In the genomic region with DNA sequence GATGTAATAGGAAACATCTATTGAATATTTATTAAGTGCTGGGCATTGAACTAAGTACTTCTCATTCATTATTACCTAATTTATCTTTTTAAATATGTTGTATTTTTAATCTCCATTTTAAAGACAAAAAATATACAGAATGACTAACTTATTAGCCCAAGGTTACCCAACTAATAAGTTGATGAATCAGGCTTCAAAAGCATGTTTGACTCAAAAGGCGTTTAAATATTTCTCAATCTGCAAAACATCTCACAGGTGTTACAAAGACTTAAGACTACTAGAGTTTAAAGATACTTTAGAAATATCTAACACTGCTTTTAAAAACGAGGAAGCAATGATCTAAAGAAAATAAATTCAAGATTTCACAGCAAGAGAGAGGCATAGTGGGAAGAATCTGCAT, we compare ENCODE assay signal across 22 cellular contexts.
A peak's percentile ranks its signal among the peaks of the same experiment; 100 is the strongest.
DNase-seq lines count a peak whose midpoint lies in the region; ATAC-seq and TF ChIP-seq lines count a peak whose summit lies in the region.
"Had no signal": no experiment of that assay in that cellular context is flagged by ENCODE, and none has a peak within 500 bp of the region (broad histone marks: within the 10 kb centered on the region; RNA-seq: fewer than 3 reads in every experiment).

No MANE protein-coding gene starts in this region.

- TF ChIP-seq POLR2A in ovary (IDR thresholded peaks at IDR 0.05) = no peak

- no peaks in the 10 kb centered on the region for H4K20me1 ChIP-seq in mammary epithelial cell (ENCODE audit: insufficient read depth, low read length)
- H4K20me1 ChIP-seq: BLaER1 had no signal

- H3K4me3 ChIP-seq in mammary epithelial cell (replicated peaks in 1 of 3; ENCODE audit: insufficient read depth in 1 of 3, low read depth in 2 of 3, low read length in 3 of 3) (no peak overlapping the region), epithelial cell of esophagus (ENCODE audit: low read length) (no peak overlapping the region), ovary (no peak overlapping the region)
- H3K4me3 ChIP-seq: BLaER1, GM12878 had no signal

- no peak overlapping the region for H3K27ac ChIP-seq in mammary epithelial cell (ENCODE audit: insufficient read depth, low read depth, low read length)
- H3K27ac ChIP-seq in ovary = no peak overlapping the region
- H3K27ac ChIP-seq: BLaER1 had no signal

- intact Hi-C loops in mammary epithelial cell (cut with micrococcal nuclease) = no loop called here
- intact Hi-C loops in ovary (cut with DNase I) = no loop called here

- DNase-seq in amniotic epithelial cell (ENCODE audit: low read depth) (peak; percentile 13), mammary epithelial cell (peak; percentile 35), epithelial cell of esophagus (ENCODE audit: low read depth) (peak; percentile 66), renal cortical epithelial cell (ENCODE audit: low read depth) (peak; percentile 38), ovary (no peak)
- DNase-seq: 8988T; ACHN; BE2C; C1 segment of cervical spinal cord; CD4-positive, CD25-positive, alpha-beta regulatory T cell; CD8-positive, alpha-beta memory T cell; COR-L47; DMS 273 treated with DMSO at 0.1 percent for 48 hours; DMS153; DMS79; DND-41; EL; GDM1 had no signal

- H3K36me3 ChIP-seq in mammary epithelial cell (ENCODE audit: insufficient read depth, low read length) = no peaks in the 10 kb centered on the region
- no peaks in the 10 kb centered on the region for H3K36me3 ChIP-seq in ovary
- H3K36me3 ChIP-seq: BE2C, BLaER1 had no signal

- H2AFZ ChIP-seq in mammary epithelial cell (ENCODE audit: low read depth, low read length) = no peak overlapping the region

- no peak for TF ChIP-seq CTCF in mammary epithelial cell (conservative IDR thresholded peaks at IDR 0.05 in 1 of 2, IDR thresholded peaks at IDR 0.05 in 1 of 2; ENCODE audit: extremely low read depth in 1 of 2, insufficient read depth in 1 of 2, low read depth in 1 of 2, low read length in 2 of 2)
- TF ChIP-seq CTCF in epithelial cell of esophagus (IDR thresholded peaks at IDR 0.05; ENCODE audit: insufficient read depth, low read depth, low read length, missing control alignments) = no peak
- TF ChIP-seq CTCF in ovary (IDR thresholded peaks at IDR 0.05) = no peak

- in situ Hi-C loops in mammary epithelial cell (cut with MboI; ENCODE audit: low sequenced_read_pairs in 2 of 2) = no loop called here

- dilution Hi-C loops in mammary epithelial cell (cut with HindIII; ENCODE audit: low sequenced_read_pairs) = no loop called here

- WGBS in mammary epithelial cell (ENCODE audit: low coverage, missing lambda C conversion rate) = 29% methylated on average over 2 of the region's 2 CpGs
- 62 to 73% (median 73%) methylated on average over 2 of the region's 2 CpGs for WGBS in ovary, 3 donors

- H3K27me3 ChIP-seq in mammary epithelial cell (ENCODE audit: insufficient read depth, low read length) = no peaks in the 10 kb centered on the region
- no peaks in the 10 kb centered on the region for H3K27me3 ChIP-seq in ovary
- H3K27me3 ChIP-seq: BE2C, BLaER1 had no signal

- TF ChIP-seq EP300 in ovary (IDR thresholded peaks at IDR 0.05) = no peak

- H3K4me1 ChIP-seq in mammary epithelial cell (ENCODE audit: insufficient read depth, low read length) (no peaks in the 10 kb centered on the region), ovary (ENCODE audit: insufficient read depth) (no peaks in the 10 kb centered on the region)
- H3K4me1 ChIP-seq: BE2C, BLaER1 had no signal

- ATAC-seq in GM21529 (IDR thresholded peaks at IDR 0.05; ENCODE audit: unreplicated experiment) (no peak), HG03159 (IDR thresholded peaks at IDR 0.05; ENCODE audit: unreplicated experiment) (no peak)
- ATAC-seq: GM12878 had no signal

- no peak overlapping the region for H3K9ac ChIP-seq in mammary epithelial cell (ENCODE audit: insufficient read depth, low read length)
- H3K9ac ChIP-seq: BLaER1 had no signal

- H3K9me3 ChIP-seq in mammary epithelial cell (replicated peaks; ENCODE audit: insufficient read depth, low read length) (no peaks in the 10 kb centered on the region), ovary (peaks cover 0 to 3% of the 10 kb centered on the region in 2 donors)
- H3K9me3 ChIP-seq: BE2C had no signal

- no peak overlapping the region for H3K4me2 ChIP-seq in mammary epithelial cell (ENCODE audit: insufficient read depth, low read depth, low read length)
- H3K4me2 ChIP-seq: BLaER1 had no signal

- H3K79me2 ChIP-seq in mammary epithelial cell (ENCODE audit: insufficient read depth, low read length) = no peaks in the 10 kb centered on the region

- BruUV-seq in mammary epithelial cell (replicated peaks; lab: Mats Ljungman, UMichigan) = no TSS peak

- CTCF ChIA-PET in mammary epithelial cell (lab: Charles Lee; ENCODE audit: low non-redundant PET) = no interaction called here

Comparison
In these comparisons a context has a peak if more than half of its experiments do, and no peak if none do; other contexts are left out.
1. DNase-seq: peak in amniotic epithelial cell (single experiment), mammary epithelial cell (single experiment), epithelial cell of esophagus (single experiment) and renal cortical epithelial cell (single experiment); none in ovary (0 of 5).